Comparison of ENCODE assay signal across 17 cellular contexts in genomic region chr4:112199041-112199440, GRCh38. TPM values are rescaled to one million over a fixed set of nuclear protein-coding genes. Genes with fewer than 3 reads are reported as not detected.
A peak's percentile ranks its signal among the peaks of the same experiment; 100 is the strongest.
DNase-seq lines count a peak whose midpoint lies in the region; ATAC-seq and TF ChIP-seq lines count a peak whose summit lies in the region.
"Had no signal": no experiment of that assay in that cellular context is flagged by ENCODE, and none has a peak within 500 bp of the region (broad histone marks: within the 10 kb centered on the region; RNA-seq: fewer than 3 reads in every experiment).

No MANE protein-coding gene starts in this region.

- no peak overlapping the region for H3K27ac ChIP-seq in psoas muscle
- H3K27ac ChIP-seq: ascending aorta had no signal

- H3K36me3 Mint-ChIP-seq in natural killer cell treated with Interleukin-12 subunit alpha and Interleukin-12 subunit beta and Interleukin-15 and Interleukin-18, amount 100 ng/mL, for 72 hours: no peaks in the 10 kb centered on the region
- H3K36me3 Mint-ChIP-seq in natural killer cell (no peaks in the 10 kb centered on the region), type B pancreatic cell (no peaks in the 10 kb centered on the region)
- peaks cover 2 to 3% of the 10 kb centered on the region in 2 donors for H3K36me3 Mint-ChIP-seq in stimulated activated naive B cell treated with anti-CD40 and anti-IgM and Interleukin-4, amounts not matched to agents 10 μg/mL and 1 μg/mL and 100 μg/mL, for 72 hours
- H3K36me3 Mint-ChIP-seq: CD8-positive, alpha-beta T cell had no signal

- H3K4me1 ChIP-seq in psoas muscle: no peaks in the 10 kb centered on the region
- H3K4me1 ChIP-seq: ascending aorta had no signal

- H3K4me3 ChIP-seq in psoas muscle: no peak overlapping the region
- H3K4me3 ChIP-seq: ascending aorta had no signal

- no peaks in the 10 kb centered on the region for H3K9me3 Mint-ChIP-seq in natural killer cell treated with Interleukin-12 subunit alpha and Interleukin-12 subunit beta and Interleukin-15 and Interleukin-18, amount 100 ng/mL, for 72 hours
- H3K9me3 Mint-ChIP-seq in natural killer cell (no peaks in the 10 kb centered on the region), type B pancreatic cell (no peaks in the 10 kb centered on the region)
- no peaks in the 10 kb centered on the region for H3K9me3 Mint-ChIP-seq in stimulated activated naive B cell treated with anti-CD40 and anti-IgM and Interleukin-4, amounts not matched to agents 10 μg/mL and 1 μg/mL and 100 μg/mL, for 72 hours
- H3K9me3 Mint-ChIP-seq: activated T-cell treated with anti-CD3 and anti-CD28 coated beads, Interleukin-2, amount 50 U/mL, for 4 hours; CD8-positive, alpha-beta T cell had no signal

- H3K27me3 Mint-ChIP-seq in natural killer cell treated with Interleukin-12 subunit alpha and Interleukin-12 subunit beta and Interleukin-15 and Interleukin-18, amount 100 ng/mL, for 72 hours: peaks cover 0 to 5% of the 10 kb centered on the region in 2 donors
- H3K27me3 Mint-ChIP-seq in natural killer cell (ENCODE audit: low read depth in 2 of 2) (peaks cover 5 to 8% of the 10 kb centered on the region in 2 donors), type B pancreatic cell (no peaks in the 10 kb centered on the region)
- H3K27me3 Mint-ChIP-seq in stimulated activated naive B cell treated with anti-CD40 and anti-IgM and Interleukin-4, amounts not matched to agents 10 μg/mL and 1 μg/mL and 100 μg/mL, for 72 hours: no peaks in the 10 kb centered on the region

- TF ChIP-seq CTCF in natural killer cell (IDR thresholded peaks at IDR 0.05) (no peak), type B pancreatic cell (conservative IDR thresholded peaks at IDR 0.05) (no peak), psoas muscle (IDR thresholded peaks at IDR 0.05) (no peak)

- DNase-seq in natural killer cell treated with Interleukin-12 subunit alpha and Interleukin-12 subunit beta and Interleukin-15 and Interleukin-18, amount 100 ng/mL, for 72 hours (ENCODE audit: low spot score): no peak
- DNase-seq in natural killer cell (no peak), type B pancreatic cell (ENCODE audit: extremely low spot score, unreplicated experiment) (no peak), psoas muscle (no peak)
- no peak for DNase-seq in stimulated activated naive B cell treated with anti-CD40 and anti-IgM and Interleukin-4, amounts not matched to agents 10 μg/mL and 1 μg/mL and 100 μg/mL, for 72 hours
- no peak for DNase-seq in central memory CD4-positive, alpha-beta T cell
- DNase-seq: activated CD4-positive, alpha-beta T cell treated with anti-CD3 and anti-CD28 coated beads for 4 hours; activated T-cell treated with anti-CD3 and anti-CD28 coated beads, Interleukin-2, amount 50 U/mL, for 4 hours; CD8-positive, alpha-beta T cell; cortex of kidney; right cardiac atrium; SHP77 treated with DMSO at 0.1 percent for 48 hours; stimulated activated CD4-positive, alpha-beta T cell treated with anti-CD3 and anti-CD28 coated beads, Interleukin-1b, Interleukin-23, amount 100 ng/mL, for 48 hours had no signal

- H3K27me3 ChIP-seq in psoas muscle (ENCODE audit: insufficient read depth in 3 of 3, low read length in 2 of 3): no peaks in the 10 kb centered on the region
- H3K27me3 ChIP-seq: ascending aorta had no signal

- 85 to 94% (median 87%) methylated on average over 1 of the region's 1 CpG for WGBS in psoas muscle, 3 donors

- no peaks in the 10 kb centered on the region for H3K9me3 ChIP-seq in psoas muscle
- H3K9me3 ChIP-seq: ascending aorta had no signal

- no peak for ATAC-seq in natural killer cell treated with Interleukin-12 subunit alpha and Interleukin-12 subunit beta and Interleukin-15 and Interleukin-18, amount 100 ng/mL, for 72 hours
- no peak for ATAC-seq in natural killer cell
- ATAC-seq in HG02610 (IDR thresholded peaks at IDR 0.05; ENCODE audit: unreplicated experiment): peak; percentile 8
- ATAC-seq in HG03442 (IDR thresholded peaks at IDR 0.05; ENCODE audit: unreplicated experiment): peak; percentile 2
- ATAC-seq in stimulated activated naive B cell treated with anti-CD40 and anti-IgM and Interleukin-4, amounts not matched to agents 10 μg/mL and 1 μg/mL and 100 μg/mL, for 72 hours (replicated peaks): no peak
- ATAC-seq in psoas muscle: no peak
- ATAC-seq: CD8-positive, alpha-beta T cell; HCT116; right cardiac atrium had no signal

- H3K4me3 Mint-ChIP-seq in natural killer cell treated with Interleukin-12 subunit alpha and Interleukin-12 subunit beta and Interleukin-15 and Interleukin-18, amount 100 ng/mL, for 72 hours: peak overlapping the region; percentile 44
- H3K4me3 Mint-ChIP-seq in natural killer cell: no peak overlapping the region
- no peak overlapping the region for H3K4me3 Mint-ChIP-seq in type B pancreatic cell
- H3K4me3 Mint-ChIP-seq in stimulated activated naive B cell treated with anti-CD40 and anti-IgM and Interleukin-4, amounts not matched to agents 10 μg/mL and 1 μg/mL and 100 μg/mL, for 72 hours: no peak overlapping the region
- H3K4me3 Mint-ChIP-seq: activated T-cell treated with anti-CD3 and anti-CD28 coated beads, Interleukin-2, amount 50 U/mL, for 4 hours; CD8-positive, alpha-beta T cell had no signal

- intact Hi-C loops in natural killer cell (cut with micrococcal nuclease) (no loop called here), psoas muscle (cut with DNase I) (no loop called here)

- H3K27ac Mint-ChIP-seq in natural killer cell treated with Interleukin-12 subunit alpha and Interleukin-12 subunit beta and Interleukin-15 and Interleukin-18, amount 100 ng/mL, for 72 hours: peak overlapping the region; percentile 1 to 26
- H3K27ac Mint-ChIP-seq in natural killer cell: no peak overlapping the region
- H3K27ac Mint-ChIP-seq in type B pancreatic cell: peak overlapping the region; percentile 67
- no peak overlapping the region for H3K27ac Mint-ChIP-seq in stimulated activated naive B cell treated with anti-CD40 and anti-IgM and Interleukin-4, amounts not matched to agents 10 μg/mL and 1 μg/mL and 100 μg/mL, for 72 hours
- H3K27ac Mint-ChIP-seq: CD8-positive, alpha-beta T cell had no signal

- peaks cover 11 to 17% of the 10 kb centered on the region in 2 donors for H3K4me1 Mint-ChIP-seq in natural killer cell treated with Interleukin-12 subunit alpha and Interleukin-12 subunit beta and Interleukin-15 and Interleukin-18, amount 100 ng/mL, for 72 hours (ENCODE audit: low read depth in 2 of 2)
- H3K4me1 Mint-ChIP-seq in natural killer cell: no peaks in the 10 kb centered on the region
- no peaks in the 10 kb centered on the region for H3K4me1 Mint-ChIP-seq in type B pancreatic cell (ENCODE audit: unreplicated experiment)
- H3K4me1 Mint-ChIP-seq in stimulated activated naive B cell treated with anti-CD40 and anti-IgM and Interleukin-4, amounts not matched to agents 10 μg/mL and 1 μg/mL and 100 μg/mL, for 72 hours: peaks cover 7 to 10% of the 10 kb centered on the region in 2 donors

- no peaks in the 10 kb centered on the region for H3K36me3 ChIP-seq in psoas muscle (ENCODE audit: insufficient read depth in 1 of 2, low read depth in 1 of 2)
- H3K36me3 ChIP-seq: ascending aorta had no signal

RNA-seq across cellular contexts. Expression of gene AP1AR, which starts 32.5 kb away (rescaled TPM):
- total RNA-seq in natural killer cell treated with Interleukin-12 subunit alpha and Interleukin-12 subunit beta and Interleukin-15 and Interleukin-18, amount 100 ng/mL, for 72 hours: 10 to 100 TPM; 20.0 to 21.0 TPM
- total RNA-seq in natural killer cell (1 to 10 TPM; 7.5 to 9.4 (median 7.5) TPM), type B pancreatic cell (ENCODE audit: low replicate concordance) (14.5 and 18.9 TPM in 2 replicates), psoas muscle (10 to 100 TPM in 2 of 4 donors, 1 to 10 TPM in 2; 5.3 to 12.1 (median 10.2) TPM)
- 10 to 100 TPM in 1 of 3 donors, 1 to 10 TPM in 2; 5.8 to 19.8 (median 9.9) TPM for polyA plus RNA-seq in psoas muscle

RNA-seq across cellular contexts. Expression of gene FAM241A, which starts 53.8 kb away (rescaled TPM):
- total RNA-seq in natural killer cell treated with Interleukin-12 subunit alpha and Interleukin-12 subunit beta and Interleukin-15 and Interleukin-18, amount 100 ng/mL, for 72 hours: 10 to 100 TPM in 1 of 2 donors, 1 to 10 TPM in 1; 4.3 to 16.0 TPM
- total RNA-seq in natural killer cell: under 1 TPM; 0.36 to 0.75 (median 0.40) TPM
- 0.70 and 1.3 TPM in 2 replicates for total RNA-seq in type B pancreatic cell (ENCODE audit: low replicate concordance)
- total RNA-seq in psoas muscle: 1 to 10 TPM; 2.6 to 4.8 (median 3.8) TPM
- polyA plus RNA-seq in psoas muscle: 1 to 10 TPM; 2.8 to 6.0 (median 3.1) TPM

Comparison
In these comparisons a context has a peak if more than half of its experiments do, and no peak if none do; other contexts are left out.
1. H3K27ac Mint-ChIP-seq: peak in natural killer cell treated with Interleukin-12 subunit alpha and Interleukin-12 subunit beta and Interleukin-15 and Interleukin-18, amount 100 ng/mL, for 72 hours (2 of 2) and type B pancreatic cell (single experiment); none in natural killer cell (0 of 2) and stimulated activated naive B cell treated with anti-CD40 and anti-IgM and Interleukin-4, amounts not matched to agents 10 μg/mL and 1 μg/mL and 100 μg/mL, for 72 hours (single experiment).
2. ATAC-seq: peak in HG02610 (single experiment) and HG03442 (single experiment); none in natural killer cell treated with Interleukin-12 subunit alpha and Interleukin-12 subunit beta and Interleukin-15 and Interleukin-18, amount 100 ng/mL, for 72 hours (0 of 2), natural killer cell (0 of 3), stimulated activated naive B cell treated with anti-CD40 and anti-IgM and Interleukin-4, amounts not matched to agents 10 μg/mL and 1 μg/mL and 100 μg/mL, for 72 hours (0 of 2) and psoas muscle (0 of 4).